Comparison of ENCODE assay signal across 8 cellular contexts in the genomic region with DNA sequence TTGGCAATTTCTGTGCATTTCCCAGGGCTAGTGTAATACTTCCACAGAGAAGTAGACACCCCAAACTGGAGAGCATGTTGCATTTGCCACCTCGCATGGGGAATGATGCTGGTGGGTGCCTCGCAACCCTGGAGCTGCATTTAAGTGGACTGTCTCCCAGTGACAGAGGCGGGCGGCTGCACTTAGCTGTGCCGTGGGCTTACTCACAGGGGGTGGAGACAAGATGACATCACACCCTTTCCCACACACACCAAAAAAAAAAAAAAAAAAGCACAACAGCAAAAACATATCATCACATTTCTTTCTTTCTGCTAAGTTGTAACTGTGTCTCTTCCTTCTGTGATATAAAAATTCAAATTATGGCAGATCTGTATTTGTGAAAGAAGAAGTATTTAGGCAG. TPM values are rescaled to one million over a fixed set of nuclear protein-coding genes. Genes with fewer than 3 reads are reported as not detected.
DNase-seq lines count a peak whose midpoint lies in the region; ATAC-seq and TF ChIP-seq lines count a peak whose summit lies in the region.

ABI3BP (minus strand) TSS at position 113 of the 400 bp plus-strand sequence; CDS start at position 76, 37 bp downstream.

- no peak within 1 kb of the TSS for H3K4me3 Mint-ChIP-seq in immature natural killer cell

- H3K27ac ChIP-seq in esophagus muscularis mucosa (replicated peaks in 1 of 4): peak within 1 kb of the TSS; percentile 67 to 79 (median 75)

- peaks cover 0 to 1% of the 10 kb centered on the region in 2 donors for H3K4me1 Mint-ChIP-seq in immature natural killer cell

- DNase-seq in DMS53 treated with DMSO at 0.1 percent for 48 hours (lab: John Stamatoyannopoulos, UW; ENCODE audit: unreplicated experiment) (peak; percentile 14), RPMI7951 (ENCODE audit: low read depth) (peak; percentile 80), esophagus muscularis mucosa (ENCODE audit: extremely low spot score) (no peak), myocyte (ENCODE audit: low read depth) (peak; percentile 84), immature natural killer cell (no peak), SHP77 treated with DMSO at 0.1 percent for 48 hours (lab: John Stamatoyannopoulos, UW) (no peak), NCI-H128 (lab: John Stamatoyannopoulos, UW; ENCODE audit: unreplicated experiment) (no peak)

- no peak for TF ChIP-seq POLR2A in esophagus muscularis mucosa (IDR thresholded peaks at IDR 0.05; ENCODE audit: low read depth)

- no peaks in the 10 kb centered on the region for H3K27me3 ChIP-seq in esophagus muscularis mucosa

- intact Hi-C loops in esophagus muscularis mucosa (cut with DNase I): no loop called here

- no peak within 1 kb of the TSS for H3K27ac Mint-ChIP-seq in immature natural killer cell

- no peak for TF ChIP-seq CTCF in esophagus muscularis mucosa (IDR thresholded peaks at IDR 0.05)

- no peaks in the 10 kb centered on the region for H3K9me3 Mint-ChIP-seq in immature natural killer cell

- no peaks in the 10 kb centered on the region for H3K36me3 ChIP-seq in esophagus muscularis mucosa

- peaks cover 0 to 7% (median 5%) of the 10 kb centered on the region in 3 donors for H3K27me3 Mint-ChIP-seq in immature natural killer cell (ENCODE audit: low read depth in 3 of 3)

- no peaks in the 10 kb centered on the region for H3K9me3 ChIP-seq in esophagus muscularis mucosa

- peaks cover 3 to 57% (median 34%) of the 10 kb centered on the region in 4 donors for H3K4me1 ChIP-seq in esophagus muscularis mucosa

- no peaks in the 10 kb centered on the region for H3K36me3 Mint-ChIP-seq in immature natural killer cell

- no peak for TF ChIP-seq EP300 in esophagus muscularis mucosa (IDR thresholded peaks at IDR 0.05)

- WGBS in esophagus muscularis mucosa: 15% methylated on average over 5 of the region's 5 CpGs

- no peak for ATAC-seq in HG03045 (IDR thresholded peaks at IDR 0.05; ENCODE audit: unreplicated experiment)

- H3K4me3 ChIP-seq in esophagus muscularis mucosa: peak within 1 kb of the TSS; percentile 37 to 61 (median 52)

RNA-seq across cellular contexts. Expression of gene ABI3BP, which starts in this region (rescaled TPM):
- total RNA-seq in RPMI7951 (2014; rRNA removed; shearing (Covaris generic)): 0.29 and 0.48 TPM in 2 replicates
- total RNA-seq in esophagus muscularis mucosa (10 to 100 TPM; 25.7 to 67.3 (median 61.5) TPM), myocyte (76.1 and 97.0 TPM in 2 replicates)
- polyA plus RNA-seq in myocyte (2012): 421 TPM
- not detected for polyA plus RNA-seq in immature natural killer cell

Comparison
In these comparisons a context has a peak if more than half of its experiments do, and no peak if none do; other contexts are left out.
1. RNA of gene ABI3BP (total RNA-seq): 76.1 to 97.0 TPM in myocyte and 25.7 to 67.3 TPM in esophagus muscularis mucosa; 0.29 to 0.48 TPM in RPMI7951; every median in the first group is over 10 times any median in the second.
2. Peak in DNase-seq in RPMI7951; RNA of the gene not detected or under 1 TPM.
3. DNase-seq: peak in DMS53 treated with DMSO at 0.1 percent for 48 hours (single experiment) and myocyte (single experiment); none in esophagus muscularis mucosa (single experiment), immature natural killer cell (0 of 3), SHP77 treated with DMSO at 0.1 percent for 48 hours (single experiment) and NCI-H128 (single experiment).